In the genomic region with DNA sequence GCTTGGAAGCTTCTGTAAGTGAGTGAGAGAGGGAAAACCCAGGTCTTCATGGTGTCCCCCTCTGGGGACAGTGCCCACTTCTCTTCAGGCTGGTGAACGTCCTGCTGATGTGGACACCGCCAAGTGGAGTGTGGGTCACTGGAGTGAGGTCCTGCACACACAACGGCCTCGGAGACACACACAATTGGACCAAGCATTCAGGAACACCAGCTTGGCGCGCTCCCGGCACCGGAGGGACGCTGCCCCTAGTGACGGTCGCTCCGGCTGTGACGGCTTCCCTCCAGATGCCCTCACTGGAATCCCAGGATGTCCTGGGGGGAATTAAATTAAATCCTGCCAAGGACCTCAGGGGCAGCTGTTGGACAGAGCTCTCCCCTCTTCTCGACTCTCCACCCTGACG, we compare ENCODE assay signal across 18 cellular contexts.
DNase-seq lines count a peak whose midpoint lies in the region; ATAC-seq and TF ChIP-seq lines count a peak whose summit lies in the region.
"Had no signal": no experiment of that assay in that cellular context is flagged by ENCODE, and none has a peak within 500 bp of the region (broad histone marks: within the 10 kb centered on the region; RNA-seq: fewer than 3 reads in every experiment).

No MANE protein-coding gene starts in this region.

- no peaks in the 10 kb centered on the region for H3K9me3 ChIP-seq in hepatocyte (ENCODE audit: low read depth)
- H3K9me3 ChIP-seq: BLaER1, Caco-2 had no signal

- no peak overlapping the region for H2BK15ac ChIP-seq in mesendoderm (replicated peaks; ENCODE audit: low read depth)

- no peak overlapping the region for H2BK5ac ChIP-seq in mesendoderm (ENCODE audit: low read length)

- no peaks in the 10 kb centered on the region for H3K79me1 ChIP-seq in mesendoderm (ENCODE audit: low read length)

- H3K79me2 ChIP-seq in mesendoderm (ENCODE audit: control insufficient read depth, insufficient read depth, low read length): no peaks in the 10 kb centered on the region
- no peaks in the 10 kb centered on the region for H3K79me2 ChIP-seq in hepatocyte

- peak; percentile 29 for DNase-seq in natural killer cell treated with Interleukin-12 subunit alpha and Interleukin-12 subunit beta and Interleukin-15 and Interleukin-18, amount 100 ng/mL, for 72 hours (ENCODE audit: low spot score)
- no peak for DNase-seq in natural killer cell
- DNase-seq in NCI-H524 treated with DMSO at 0.1 percent for 48 hours (lab: John Stamatoyannopoulos, UW): peak; percentile 28
- no peak for DNase-seq in mesendoderm
- no peak for DNase-seq in stimulated activated effector memory CD8-positive, alpha-beta T cell treated with anti-CD3 and anti-CD28 coated beads, Interleukin-12 subunit alpha, Interleukin-12 subunit beta, amount 100 ng/mL, for 72 hours (ENCODE audit: low spot score in 2 of 2)
- no peak for DNase-seq in hepatocyte (ENCODE audit: low spot score)
- DNase-seq in GM20000 (ENCODE audit: low spot score): no peak
- DNase-seq: Caco-2; CD4-positive, CD25-positive, alpha-beta regulatory T cell; CD8-positive, alpha-beta T cell; DMS153; DND-41; GOT3; H7; HCEC 1CT had no signal

- H3K4me3 ChIP-seq in mesendoderm (ENCODE audit: low read length) (no peak overlapping the region), hepatocyte (no peak overlapping the region)
- H3K4me3 ChIP-seq: BLaER1 had no signal

- no peak overlapping the region for H3K56ac ChIP-seq in mesendoderm (ENCODE audit: low read length)

- intact Hi-C loops in natural killer cell (cut with micrococcal nuclease): no loop called here

- H3K4me3 Mint-ChIP-seq in natural killer cell treated with Interleukin-12 subunit alpha and Interleukin-12 subunit beta and Interleukin-15 and Interleukin-18, amount 100 ng/mL, for 72 hours: no peak overlapping the region
- H3K4me3 Mint-ChIP-seq in natural killer cell: no peak overlapping the region
- H3K4me3 Mint-ChIP-seq in stimulated activated effector memory CD8-positive, alpha-beta T cell treated with anti-CD3 and anti-CD28 coated beads, Interleukin-12 subunit alpha, Interleukin-12 subunit beta, amount 100 ng/mL, for 72 hours: no peak overlapping the region
- H3K4me3 Mint-ChIP-seq: CD4-positive, CD25-positive, alpha-beta regulatory T cell; CD8-positive, alpha-beta T cell had no signal

- no peak overlapping the region for H3K9ac ChIP-seq in mesendoderm (ENCODE audit: low read length)
- H3K9ac ChIP-seq: BLaER1 had no signal

- H2AK5ac ChIP-seq in mesendoderm (ENCODE audit: low read length): no peak overlapping the region

- no peak for TF ChIP-seq CTCF in natural killer cell (IDR thresholded peaks at IDR 0.05)
- no peak for TF ChIP-seq CTCF in hepatocyte (IDR thresholded peaks at IDR 0.05; ENCODE audit: poor library complexity)
- no peak for TF ChIP-seq CTCF in GM20000 (IDR thresholded peaks at IDR 0.05; ENCODE audit: extremely low read depth, missing control alignments)

- H3K4me1 ChIP-seq in mesendoderm (ENCODE audit: control insufficient read depth, low read depth, low read length): no peaks in the 10 kb centered on the region
- H3K4me1 ChIP-seq in hepatocyte (ENCODE audit: insufficient read depth): no peaks in the 10 kb centered on the region
- H3K4me1 ChIP-seq: BLaER1, Caco-2 had no signal

- no peaks in the 10 kb centered on the region for H3K9me2 ChIP-seq in hepatocyte (replicated peaks; ENCODE audit: insufficient read depth)

- H3K4me2 ChIP-seq in mesendoderm (ENCODE audit: low read length) (no peak overlapping the region), hepatocyte (no peak overlapping the region)
- H3K4me2 ChIP-seq: BLaER1 had no signal

- no peak overlapping the region for H3K4ac ChIP-seq in mesendoderm (ENCODE audit: low read depth, low read length)

- H3K27me3 ChIP-seq in mesendoderm (ENCODE audit: insufficient read depth, low read length, poor library complexity) (no peaks in the 10 kb centered on the region), hepatocyte (no peaks in the 10 kb centered on the region)
- H3K27me3 ChIP-seq: BLaER1 had no signal

- H3K27ac ChIP-seq in mesendoderm (ENCODE audit: low read depth, low read length) (no peak overlapping the region), hepatocyte (no peak overlapping the region)
- H3K27ac ChIP-seq: BLaER1, C4-2B had no signal

- H4K8ac ChIP-seq in mesendoderm (ENCODE audit: low read depth, low read length): no peak overlapping the region

- H4K20me1 ChIP-seq in hepatocyte (ENCODE audit: insufficient read depth, poor library complexity, severe bottlenecking): no peaks in the 10 kb centered on the region
- H4K20me1 ChIP-seq: BLaER1 had no signal

- H3K4me1 Mint-ChIP-seq in natural killer cell treated with Interleukin-12 subunit alpha and Interleukin-12 subunit beta and Interleukin-15 and Interleukin-18, amount 100 ng/mL, for 72 hours (ENCODE audit: low read depth in 2 of 2): no peaks in the 10 kb centered on the region
- H3K4me1 Mint-ChIP-seq in natural killer cell: no peaks in the 10 kb centered on the region
- no peaks in the 10 kb centered on the region for H3K4me1 Mint-ChIP-seq in stimulated activated effector memory CD8-positive, alpha-beta T cell treated with anti-CD3 and anti-CD28 coated beads, Interleukin-12 subunit alpha, Interleukin-12 subunit beta, amount 100 ng/mL, for 72 hours
- H3K4me1 Mint-ChIP-seq: CD4-positive, CD25-positive, alpha-beta regulatory T cell had no signal

- H3K18ac ChIP-seq in mesendoderm (ENCODE audit: low read length): no peak overlapping the region

- H3K36me3 Mint-ChIP-seq in natural killer cell treated with Interleukin-12 subunit alpha and Interleukin-12 subunit beta and Interleukin-15 and Interleukin-18, amount 100 ng/mL, for 72 hours: no peaks in the 10 kb centered on the region
- H3K36me3 Mint-ChIP-seq in natural killer cell: no peaks in the 10 kb centered on the region
- H3K36me3 Mint-ChIP-seq in stimulated activated effector memory CD8-positive, alpha-beta T cell treated with anti-CD3 and anti-CD28 coated beads, Interleukin-12 subunit alpha, Interleukin-12 subunit beta, amount 100 ng/mL, for 72 hours: no peaks in the 10 kb centered on the region
- H3K36me3 Mint-ChIP-seq: CD4-positive, CD25-positive, alpha-beta regulatory T cell; CD8-positive, alpha-beta T cell had no signal

- H2BK120ac ChIP-seq in mesendoderm (ENCODE audit: low read depth, low read length): no peak overlapping the region

- no peak overlapping the region for H4K5ac ChIP-seq in mesendoderm (ENCODE audit: low read length)

- H2AFZ ChIP-seq in hepatocyte: no peak overlapping the region

- ATAC-seq in natural killer cell treated with Interleukin-12 subunit alpha and Interleukin-12 subunit beta and Interleukin-15 and Interleukin-18, amount 100 ng/mL, for 72 hours: no peak
- no peak for ATAC-seq in natural killer cell
- ATAC-seq in stimulated activated effector memory CD8-positive, alpha-beta T cell treated with anti-CD3 and anti-CD28 coated beads, Interleukin-12 subunit alpha, Interleukin-12 subunit beta, amount 100 ng/mL, for 72 hours: peak; percentile 19
- no peak for ATAC-seq in HG03097 (IDR thresholded peaks at IDR 0.05; ENCODE audit: low FRiP score, unreplicated experiment)
- ATAC-seq: CD8-positive, alpha-beta T cell had no signal

- peaks cover 3 to 15% of the 10 kb centered on the region in 2 donors for H3K27me3 Mint-ChIP-seq in natural killer cell treated with Interleukin-12 subunit alpha and Interleukin-12 subunit beta and Interleukin-15 and Interleukin-18, amount 100 ng/mL, for 72 hours
- H3K27me3 Mint-ChIP-seq in natural killer cell (ENCODE audit: low read depth in 2 of 2): peaks cover 3 to 5% of the 10 kb centered on the region in 2 donors
- H3K27me3 Mint-ChIP-seq: CD4-positive, CD25-positive, alpha-beta regulatory T cell had no signal

- H3K23ac ChIP-seq in mesendoderm (ENCODE audit: low read length): peak overlapping the region; percentile 45

- no peaks in the 10 kb centered on the region for H3K9me3 Mint-ChIP-seq in natural killer cell treated with Interleukin-12 subunit alpha and Interleukin-12 subunit beta and Interleukin-15 and Interleukin-18, amount 100 ng/mL, for 72 hours
- H3K9me3 Mint-ChIP-seq in natural killer cell: peaks cover 0 to 3% of the 10 kb centered on the region in 2 donors
- peaks cover 3% of the 10 kb centered on the region for H3K9me3 Mint-ChIP-seq in stimulated activated effector memory CD8-positive, alpha-beta T cell treated with anti-CD3 and anti-CD28 coated beads, Interleukin-12 subunit alpha, Interleukin-12 subunit beta, amount 100 ng/mL, for 72 hours
- H3K9me3 Mint-ChIP-seq: CD8-positive, alpha-beta T cell had no signal

- H3K27ac Mint-ChIP-seq in natural killer cell treated with Interleukin-12 subunit alpha and Interleukin-12 subunit beta and Interleukin-15 and Interleukin-18, amount 100 ng/mL, for 72 hours: no peak overlapping the region
- no peak overlapping the region for H3K27ac Mint-ChIP-seq in natural killer cell
- no peak overlapping the region for H3K27ac Mint-ChIP-seq in stimulated activated effector memory CD8-positive, alpha-beta T cell treated with anti-CD3 and anti-CD28 coated beads, Interleukin-12 subunit alpha, Interleukin-12 subunit beta, amount 100 ng/mL, for 72 hours
- H3K27ac Mint-ChIP-seq: CD4-positive, CD25-positive, alpha-beta regulatory T cell; CD8-positive, alpha-beta T cell had no signal

- no CpG with 5 or more reads among the region's 15 CpGs for WGBS in mesendoderm (ENCODE audit: extremely low coverage, insufficient coverage, low lambda C conversion rate)
- 96% methylated on average over 15 of the region's 15 CpGs for WGBS in hepatocyte (ENCODE audit: low lambda C conversion rate, missing lambda C conversion rate)

- H3K36me3 ChIP-seq in mesendoderm (ENCODE audit: control insufficient read depth, insufficient read depth, low read length): no peaks in the 10 kb centered on the region
- H3K36me3 ChIP-seq in hepatocyte (replicated peaks; ENCODE audit: insufficient read depth, low read depth): no peaks in the 10 kb centered on the region
- H3K36me3 ChIP-seq: BLaER1 had no signal

Comparison
In these comparisons a context has a peak if more than half of its experiments do, and no peak if none do; other contexts are left out.
1. DNase-seq: peak in natural killer cell treated with Interleukin-12 subunit alpha and Interleukin-12 subunit beta and Interleukin-15 and Interleukin-18, amount 100 ng/mL, for 72 hours (single experiment) and NCI-H524 treated with DMSO at 0.1 percent for 48 hours (single experiment); none in natural killer cell (single experiment), mesendoderm (single experiment), stimulated activated effector memory CD8-positive, alpha-beta T cell treated with anti-CD3 and anti-CD28 coated beads, Interleukin-12 subunit alpha, Interleukin-12 subunit beta, amount 100 ng/mL, for 72 hours (0 of 2), hepatocyte (single experiment) and GM20000 (single experiment).